ENCODE assay signal across 13 cellular contexts in the genomic region with DNA sequence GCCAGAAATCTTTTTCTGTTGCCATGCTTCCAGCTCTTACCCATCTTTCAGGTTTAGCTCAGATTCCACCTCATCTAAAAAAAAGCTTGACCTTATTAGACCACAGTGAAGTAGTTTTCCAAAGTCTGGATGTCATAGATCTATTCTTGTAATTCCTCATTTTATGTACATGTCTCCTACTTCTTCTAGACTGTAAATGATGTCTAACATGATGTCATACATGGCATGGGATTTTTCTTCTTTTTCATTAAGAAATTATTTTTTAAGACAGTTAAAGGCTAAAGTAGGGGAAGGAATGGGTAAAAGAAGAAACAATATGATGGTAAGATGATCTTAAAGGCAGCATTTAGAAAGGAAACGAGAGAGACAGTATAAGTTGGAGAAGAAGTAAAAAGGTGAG.
DNase-seq lines count a peak whose midpoint lies in the region; ATAC-seq and TF ChIP-seq lines count a peak whose summit lies in the region.
"Had no signal": no experiment of that assay in that cellular context is flagged by ENCODE, and none has a peak within 500 bp of the region (broad histone marks: within the 10 kb centered on the region; RNA-seq: fewer than 3 reads in every experiment).

No MANE protein-coding gene starts in this region.

- peaks cover 85% of the 10 kb centered on the region for H3K79me2 ChIP-seq in Loucy (ENCODE audit: insufficient read depth, low read length)

- H3K4me3 ChIP-seq in Loucy (ENCODE audit: low read length, poor library complexity, severe bottlenecking): no peak overlapping the region
- H3K4me3 ChIP-seq: SJCRH30 had no signal

- H3K4me2 ChIP-seq in Loucy (ENCODE audit: low read depth, low read length, poor library complexity, severe bottlenecking): peak overlapping the region; percentile 32

- no peaks in the 10 kb centered on the region for H3K9me3 Mint-ChIP-seq in activated T-cell treated with anti-CD3 and anti-CD28 coated beads, Interleukin-2, amount 50 U/mL, for 24 hours
- H3K9me3 Mint-ChIP-seq in effector memory CD8-positive, alpha-beta T cell: no peaks in the 10 kb centered on the region
- no peaks in the 10 kb centered on the region for H3K9me3 Mint-ChIP-seq in stimulated activated memory B cell treated with anti-CD40 and anti-IgM and Interleukin-4, amounts not matched to agents 10 μg/mL and 1 μg/mL and 100 μg/mL, for 72 hours
- H3K9me3 Mint-ChIP-seq: activated naive CD8-positive, alpha-beta T cell treated with anti-CD3 and anti-CD28 coated beads, Interleukin-2, amount 10 ng/mL, durations not matched to agents 7 days and 5 days; type B pancreatic cell had no signal

- no peaks in the 10 kb centered on the region for H3K9me2 ChIP-seq in Loucy (replicated peaks; ENCODE audit: low read depth, low read length)

- no peak overlapping the region for H2AFZ ChIP-seq in Loucy (ENCODE audit: low read length)

- no peak for ATAC-seq in effector memory CD8-positive, alpha-beta T cell (replicated peaks)
- no peak for ATAC-seq in stimulated activated memory B cell treated with anti-CD40 and anti-IgM and Interleukin-4, amounts not matched to agents 10 μg/mL and 1 μg/mL and 100 μg/mL, for 72 hours

- H3K9ac ChIP-seq in Loucy (ENCODE audit: low read depth, low read length, poor library complexity, severe bottlenecking): no peak overlapping the region

- peak overlapping the region; percentile 87 for H3K27ac Mint-ChIP-seq in activated T-cell treated with anti-CD3 and anti-CD28 coated beads, Interleukin-2, amount 50 U/mL, for 24 hours
- H3K27ac Mint-ChIP-seq in effector memory CD8-positive, alpha-beta T cell: peak overlapping the region; percentile 45 to 59
- H3K27ac Mint-ChIP-seq in stimulated activated memory B cell treated with anti-CD40 and anti-IgM and Interleukin-4, amounts not matched to agents 10 μg/mL and 1 μg/mL and 100 μg/mL, for 72 hours: peak overlapping the region; percentile 62
- H3K27ac Mint-ChIP-seq: activated naive CD8-positive, alpha-beta T cell treated with anti-CD3 and anti-CD28 coated beads, Interleukin-2, amount 10 ng/mL, durations not matched to agents 7 days and 5 days; type B pancreatic cell had no signal

- peaks cover 50% of the 10 kb centered on the region for H3K4me1 ChIP-seq in Loucy (ENCODE audit: insufficient read depth, low read length, poor library complexity, severe bottlenecking)
- H3K4me1 ChIP-seq: SJCRH30 had no signal

- no peak for TF ChIP-seq CTCF in Loucy (conservative IDR thresholded peaks at IDR 0.05; ENCODE audit: low read length)

- H3K27me3 Mint-ChIP-seq in activated T-cell treated with anti-CD3 and anti-CD28 coated beads, Interleukin-2, amount 50 U/mL, for 24 hours: no peaks in the 10 kb centered on the region
- H3K27me3 Mint-ChIP-seq in effector memory CD8-positive, alpha-beta T cell: no peaks in the 10 kb centered on the region
- H3K27me3 Mint-ChIP-seq in stimulated activated memory B cell treated with anti-CD40 and anti-IgM and Interleukin-4, amounts not matched to agents 10 μg/mL and 1 μg/mL and 100 μg/mL, for 72 hours: no peaks in the 10 kb centered on the region
- H3K27me3 Mint-ChIP-seq: activated naive CD8-positive, alpha-beta T cell treated with anti-CD3 and anti-CD28 coated beads, Interleukin-2, amount 10 ng/mL, durations not matched to agents 7 days and 5 days; type B pancreatic cell had no signal

- no peak overlapping the region for H3K4me3 Mint-ChIP-seq in activated T-cell treated with anti-CD3 and anti-CD28 coated beads, Interleukin-2, amount 50 U/mL, for 24 hours
- H3K4me3 Mint-ChIP-seq in effector memory CD8-positive, alpha-beta T cell: peak overlapping the region; percentile 29 to 42
- H3K4me3 Mint-ChIP-seq in stimulated activated memory B cell treated with anti-CD40 and anti-IgM and Interleukin-4, amounts not matched to agents 10 μg/mL and 1 μg/mL and 100 μg/mL, for 72 hours: peak overlapping the region; percentile 39
- H3K4me3 Mint-ChIP-seq: activated naive CD8-positive, alpha-beta T cell treated with anti-CD3 and anti-CD28 coated beads, Interleukin-2, amount 10 ng/mL, durations not matched to agents 7 days and 5 days had no signal

- H4K20me1 ChIP-seq in Loucy (ENCODE audit: insufficient read depth, low read length, poor library complexity, severe bottlenecking): peaks cover 85% of the 10 kb centered on the region

- H3F3A ChIP-seq in Loucy (ENCODE audit: low read depth): 0 out of 2 replicates have a peak, but pooled peaks cover 3% of the 10 kb centered on the region

- H3K4me1 Mint-ChIP-seq in activated T-cell treated with anti-CD3 and anti-CD28 coated beads, Interleukin-2, amount 50 U/mL, for 24 hours (ENCODE audit: low read depth): peaks cover 77% of the 10 kb centered on the region
- peaks cover 37 to 68% of the 10 kb centered on the region in 2 donors for H3K4me1 Mint-ChIP-seq in effector memory CD8-positive, alpha-beta T cell (ENCODE audit: low read depth in 2 of 2)
- H3K4me1 Mint-ChIP-seq in stimulated activated memory B cell treated with anti-CD40 and anti-IgM and Interleukin-4, amounts not matched to agents 10 μg/mL and 1 μg/mL and 100 μg/mL, for 72 hours: peaks cover 45% of the 10 kb centered on the region

- H3K9me3 ChIP-seq in Loucy (ENCODE audit: insufficient read depth, low read depth, low read length): no peaks in the 10 kb centered on the region
- H3K9me3 ChIP-seq: SJCRH30 had no signal

- peaks cover 92% of the 10 kb centered on the region for H3K36me3 Mint-ChIP-seq in activated T-cell treated with anti-CD3 and anti-CD28 coated beads, Interleukin-2, amount 50 U/mL, for 24 hours (ENCODE audit: low read depth)
- H3K36me3 Mint-ChIP-seq in effector memory CD8-positive, alpha-beta T cell (ENCODE audit: insufficient read depth): peaks cover 69% of the 10 kb centered on the region
- peaks cover 20% of the 10 kb centered on the region for H3K36me3 Mint-ChIP-seq in stimulated activated memory B cell treated with anti-CD40 and anti-IgM and Interleukin-4, amounts not matched to agents 10 μg/mL and 1 μg/mL and 100 μg/mL, for 72 hours

- no peaks in the 10 kb centered on the region for H3K27me3 ChIP-seq in Loucy (ENCODE audit: insufficient read depth, low read length, poor library complexity, severe bottlenecking)
- H3K27me3 ChIP-seq: SJCRH30 had no signal

- peaks cover 29% of the 10 kb centered on the region for H3K36me3 ChIP-seq in Loucy (ENCODE audit: insufficient read depth, low read length)

- DNase-seq in activated T-cell treated with anti-CD3 and anti-CD28 coated beads, Interleukin-2, amount 50 U/mL, for 24 hours: no peak
- DNase-seq in activated T-cell treated with anti-CD3 and anti-CD28 coated beads, Interleukin-2, amount 50 U/mL, for 1 hour: no peak
- DNase-seq in effector memory CD8-positive, alpha-beta T cell: no peak
- no peak for DNase-seq in COLO829 (ENCODE audit: low spot score)
- no peak for DNase-seq in kidney glomerular epithelial cell (lab: John Stamatoyannopoulos, UW)
- DNase-seq in nucleus accumbens (lab: John Stamatoyannopoulos, UW): no peak
- DNase-seq: activated naive CD8-positive, alpha-beta T cell treated with anti-CD3 and anti-CD28 coated beads, Interleukin-2, amount 10 ng/mL, durations not matched to agents 7 days and 5 days; H7; NCI-H2227 treated with DMSO at 0.1 percent for 48 hours; SJCRH30 had no signal
